ENCODE assay signal across 10 cellular contexts in genomic region chr20:24929259-24929658, GRCh38. TPM values are rescaled to one million over a fixed set of nuclear protein-coding genes. Genes with fewer than 3 reads are reported as not detected.
DNase-seq lines count a peak whose midpoint lies in the region; ATAC-seq and TF ChIP-seq lines count a peak whose summit lies in the region.
"Not testable (repeated sequence)": the region's sequence is repeated elsewhere in the genome, so short reads cannot be mapped to it uniquely, and the experiment has no call there.
"Had no signal": no experiment of that assay in that cellular context is flagged by ENCODE, and none has a peak within 500 bp of the region (broad histone marks: within the 10 kb centered on the region; RNA-seq: fewer than 3 reads in every experiment).

No MANE protein-coding gene starts in this region.

- CTCF ChIA-PET in CD8-positive, alpha-beta memory T cell (lab: Charles Lee), result interaction anchor here (2.2 to 4.4 kb wide), 3 partner anchors 16 to 136 kb away, joined by 6 to 18 read pairs (median 18); no protein-coding TSS in a partner anchor

- H3K36me3 Mint-ChIP-seq in CD8-positive, alpha-beta memory T cell; natural killer cell treated with Interleukin-12 subunit alpha and Interleukin-12 subunit beta and Interleukin-15 and Interleukin-18, amount 100 ng/mL, for 72 hours: not testable (repeated sequence)

- H3K27ac ChIP-seq in CD8-positive, alpha-beta memory T cell (ENCODE audit: low read depth, low read length), result not testable (repeated sequence)
- peak overlapping the region; percentile 96 to 100 (median 98) for H3K27ac ChIP-seq in body of pancreas
- peak overlapping the region; percentile 86 to 94 (median 94) for H3K27ac ChIP-seq in thyroid gland

- H3K27ac Mint-ChIP-seq in CD8-positive, alpha-beta memory T cell, result peak overlapping the region in 5 of 8 donors; percentile 7 to 85 (median 82)
- H3K27ac Mint-ChIP-seq in natural killer cell treated with Interleukin-12 subunit alpha and Interleukin-12 subunit beta and Interleukin-15 and Interleukin-18, amount 100 ng/mL, for 72 hours, result peak overlapping the region; percentile 94 to 96

- not testable (repeated sequence) for DNase-seq in CD8-positive, alpha-beta memory T cell; body of pancreas; natural killer cell treated with Interleukin-12 subunit alpha and Interleukin-12 subunit beta and Interleukin-15 and Interleukin-18, amount 100 ng/mL, for 72 hours (ENCODE audit: low spot score); thyroid gland
- DNase-seq in SK-MEL-5 (ENCODE audit: low read depth, low spot score), result peak; percentile 56
- DNase-seq in foreskin melanocyte, result peak; percentile 75
- peak; percentile 5 for DNase-seq in posterior vena cava (ENCODE audit: low spot score)

- H3K4me3 ChIP-seq in CD8-positive, alpha-beta memory T cell (ENCODE audit: low read length); body of pancreas; thyroid gland (replicated peaks in 1 of 3): not testable (repeated sequence)

- intact Hi-C loops in body of pancreas (cut with DNase I); posterior vena cava (cut with DNase I); thyroid gland (cut with DNase I): not testable (repeated sequence)

- POLR2A ChIA-PET in CD8-positive, alpha-beta memory T cell (lab: Charles Lee), result not testable (repeated sequence)

- in situ Hi-C loops in SK-MEL-5 (cut with HindIII; ENCODE audit: low pct_unique_long_range_greater_than_20kb, low sequenced_read_pairs), result not testable (repeated sequence)

- not testable (repeated sequence) for H3K4me3 Mint-ChIP-seq in CD8-positive, alpha-beta memory T cell; natural killer cell treated with Interleukin-12 subunit alpha and Interleukin-12 subunit beta and Interleukin-15 and Interleukin-18, amount 100 ng/mL, for 72 hours

- ATAC-seq in body of pancreas; natural killer cell treated with Interleukin-12 subunit alpha and Interleukin-12 subunit beta and Interleukin-15 and Interleukin-18, amount 100 ng/mL, for 72 hours: not testable (repeated sequence)

- not testable (repeated sequence) for TF ChIP-seq CTCF in body of pancreas (IDR thresholded peaks at IDR 0.05); thyroid gland (IDR thresholded peaks at IDR 0.05)

- not testable (repeated sequence) for H3K9me3 Mint-ChIP-seq in CD8-positive, alpha-beta memory T cell; natural killer cell treated with Interleukin-12 subunit alpha and Interleukin-12 subunit beta and Interleukin-15 and Interleukin-18, amount 100 ng/mL, for 72 hours

- not testable (repeated sequence) for H3K27me3 ChIP-seq in CD8-positive, alpha-beta memory T cell (ENCODE audit: insufficient read depth, low read length, poor library complexity, severe bottlenecking); body of pancreas; thyroid gland

- not testable (repeated sequence) for H3K9me3 ChIP-seq in CD8-positive, alpha-beta memory T cell (ENCODE audit: low read length); body of pancreas; thyroid gland

- not testable (repeated sequence) for TF ChIP-seq POLR2A in body of pancreas (IDR thresholded peaks at IDR 0.05); thyroid gland (IDR thresholded peaks at IDR 0.05)

- not testable (repeated sequence) for H3K36me3 ChIP-seq in CD8-positive, alpha-beta memory T cell (ENCODE audit: insufficient read depth, low read length); body of pancreas (replicated peaks in 1 of 2; ENCODE audit: insufficient read depth in 1 of 2, low read depth in 2 of 2); thyroid gland

- H3K4me1 ChIP-seq in CD8-positive, alpha-beta memory T cell (ENCODE audit: insufficient read depth, low read length), result peaks cover 30% of the 10 kb centered on the region
- H3K4me1 ChIP-seq in body of pancreas, result peaks cover 30% of the 10 kb centered on the region
- peaks cover 34 to 36% of the 10 kb centered on the region in 2 donors for H3K4me1 ChIP-seq in thyroid gland

- not testable (repeated sequence) for H3K27me3 Mint-ChIP-seq in CD8-positive, alpha-beta memory T cell; natural killer cell treated with Interleukin-12 subunit alpha and Interleukin-12 subunit beta and Interleukin-15 and Interleukin-18, amount 100 ng/mL, for 72 hours

- peaks cover 35 to 39% (median 37%) of the 10 kb centered on the region in 3 donors for H3K4me1 Mint-ChIP-seq in CD8-positive, alpha-beta memory T cell
- peaks cover 32 to 36% of the 10 kb centered on the region in 2 donors for H3K4me1 Mint-ChIP-seq in natural killer cell treated with Interleukin-12 subunit alpha and Interleukin-12 subunit beta and Interleukin-15 and Interleukin-18, amount 100 ng/mL, for 72 hours (ENCODE audit: low read depth in 2 of 2)

- WGBS in body of pancreas, 2 donors, result 86 to 90% methylated on average over 5 of the region's 5 CpGs
- 65 to 79% methylated on average over 3 to 5 of the region's 5 CpGs for WGBS in thyroid gland, 2 donors

RNA-seq across cellular contexts. Expression of gene CST7, which starts 19.8 kb away (rescaled TPM):
- total RNA-seq in CD8-positive, alpha-beta memory T cell, result 100 to 1,000 TPM; 124 to 131 TPM
- polyA plus RNA-seq in CD8-positive, alpha-beta memory T cell, result 889 TPM
- 0.29 and 0.45 TPM in 2 replicates for total RNA-seq in SK-MEL-5 (2014; rRNA removed; shearing (Covaris generic))
- polyA plus RNA-seq in SK-MEL-5 (2015; cell fraction: cytosol; rRNA removed), result 10.0 and 11.5 TPM in 2 replicates
- polyA plus RNA-seq in SK-MEL-5 (2015; cell fraction: nucleus; rRNA removed), result 2.2 and 5.5 TPM in 2 replicates
- total RNA-seq in body of pancreas (1 to 10 TPM; 1.8 to 4.0 TPM), posterior vena cava (1 to 10 TPM; 2.5 to 3.4 TPM), thyroid gland (1 to 10 TPM; 1.3 to 3.6 (median 2.5) TPM)
- total RNA-seq in natural killer cell treated with Interleukin-12 subunit alpha and Interleukin-12 subunit beta and Interleukin-15 and Interleukin-18, amount 100 ng/mL, for 72 hours, result 100 to 1,000 TPM in 1 of 2 donors, 10 to 100 TPM in 1; 77.8 to 129 TPM
- total RNA-seq: A673, H9 had no signal
- polyA plus RNA-seq: BJ had no signal

Comparison
In these comparisons a context has a peak if more than half of its experiments do, and no peak if none do; other contexts are left out.
1. RNA of gene CST7, which starts 19.8 kb away (total RNA-seq): 124 to 131 TPM in CD8-positive, alpha-beta memory T cell and 77.8 to 129 TPM in natural killer cell treated with Interleukin-12 subunit alpha and Interleukin-12 subunit beta and Interleukin-15 and Interleukin-18, amount 100 ng/mL, for 72 hours; 1.8 to 4.0 TPM in body of pancreas, 2.5 to 3.4 TPM in posterior vena cava, 1.3 to 3.6 TPM in thyroid gland and 0.29 to 0.45 TPM in SK-MEL-5; every median in the first group is over 10 times any median in the second.